ENCODE assay signal across 1 cellular context in the genomic region with DNA sequence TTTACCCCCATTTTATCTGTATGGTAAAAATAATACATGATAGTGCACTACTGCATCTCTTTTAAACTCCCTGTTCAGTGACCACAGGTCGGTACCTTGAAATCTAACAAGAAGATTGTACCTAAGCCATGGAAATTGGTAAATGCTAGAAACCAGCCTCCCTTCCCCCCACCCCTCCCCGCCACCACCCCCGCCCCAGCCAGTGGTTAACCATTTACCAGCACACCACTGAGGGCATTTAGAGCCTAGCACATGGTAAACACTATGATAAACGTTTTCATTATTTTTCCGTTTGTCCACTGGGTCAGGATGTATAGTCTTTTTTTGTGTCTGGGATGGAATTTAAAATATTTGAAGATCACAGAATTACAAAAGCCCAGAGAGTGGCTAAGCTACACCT.
TF ChIP-seq lines count a peak whose summit lies in the region.

No MANE protein-coding gene starts in this region.

TF ChIP-seq in H1, 55 proteins besides CTCF, POLR2A, EP300 and RAD21:
- TF ChIP-seq PHF8 (conservative IDR thresholded peaks at IDR 0.05; ENCODE audit: low read depth, low read length): no peak
- no peak for TF ChIP-seq TAF1 (IDR thresholded peaks at IDR 0.05; ENCODE audit: low read depth, low read length)
- TF ChIP-seq CHD1 (IDR thresholded peaks at IDR 0.05; ENCODE audit: low read depth, low read length): no peak
- no peak for TF ChIP-seq CTBP2 (IDR thresholded peaks at IDR 0.05; ENCODE audit: borderline replicate concordance, insufficient read depth, insufficient read length, low read length)
- TF ChIP-seq RBBP5 (IDR thresholded peaks at IDR 0.05; ENCODE audit: borderline replicate concordance, low read depth, low read length): no peak
- no peak for TF ChIP-seq SUZ12 (IDR thresholded peaks at IDR 0.05; ENCODE audit: low read length)
TF ChIP-seq in H1: peak in this region for 0.
